In genomic region chr20:15058836-15059235, GRCh38 we compare ENCODE assay signal across 14 cellular contexts.
A peak's percentile ranks its signal among the peaks of the same experiment; 100 is the strongest.
DNase-seq lines count a peak whose midpoint lies in the region; ATAC-seq and TF ChIP-seq lines count a peak whose summit lies in the region.
"Had no signal": no experiment of that assay in that cellular context is flagged by ENCODE, and none has a peak within 500 bp of the region (broad histone marks: within the 10 kb centered on the region; RNA-seq: fewer than 3 reads in every experiment).

No MANE protein-coding gene starts in this region.

- WGBS in right lobe of liver (ENCODE audit: insufficient coverage, low coverage, low lambda C conversion rate, missing lambda C conversion rate): 96% methylated on average over 3 of the region's 3 CpGs

- peak; percentile 13 for DNase-seq in EH (ENCODE audit: low read depth)
- peak; percentile 21 for DNase-seq in NCI-H226
- DNase-seq in fibroblast of pulmonary artery (ENCODE audit: low read depth): peak; percentile 7
- DNase-seq in amniotic stem cell (lab: John Stamatoyannopoulos, UW): no peak
- no peak for DNase-seq in right lobe of liver
- no peak for DNase-seq in DMS153 treated with DMSO at 0.1 percent for 48 hours (lab: John Stamatoyannopoulos, UW; ENCODE audit: unreplicated experiment)
- DNase-seq: C1 segment of cervical spinal cord; CD8-positive, alpha-beta T cell; DMS 273 treated with DMSO at 0.1 percent for 48 hours; DMS53; DMS79 treated with DMSO at 0.1 percent for 48 hours; GM23248; H7; HCEC 1CT had no signal

- H3K36me3 ChIP-seq in right lobe of liver: no peaks in the 10 kb centered on the region

- TF ChIP-seq CTCF in fibroblast of pulmonary artery (IDR thresholded peaks at IDR 0.05; ENCODE audit: low read length, missing control alignments) (no peak), right lobe of liver (IDR thresholded peaks at IDR 0.05) (no peak)

- peaks cover 0 to 2% (median 0%) of the 10 kb centered on the region in 4 donors for H3K4me1 ChIP-seq in right lobe of liver

- no peak overlapping the region for H3K27ac ChIP-seq in right lobe of liver
- H3K27ac ChIP-seq: GM23248 had no signal

- TF ChIP-seq POLR2A in right lobe of liver (IDR thresholded peaks at IDR 0.05): no peak

- no peaks in the 10 kb centered on the region for H3K27me3 ChIP-seq in right lobe of liver

- ATAC-seq in right lobe of liver: no peak
- ATAC-seq: CD8-positive, alpha-beta T cell had no signal

- H3K4me3 ChIP-seq in fibroblast of pulmonary artery (replicated peaks; ENCODE audit: low read depth, low read length) (no peak overlapping the region), right lobe of liver (no peak overlapping the region)
- H3K4me3 ChIP-seq: GM23248 had no signal

- no peaks in the 10 kb centered on the region for H3K9me3 ChIP-seq in right lobe of liver

- intact Hi-C loops in right lobe of liver (cut with DNase I): no loop called here

Comparison
In these comparisons a context has a peak if more than half of its experiments do, and no peak if none do; other contexts are left out.
1. DNase-seq: peak in EH (single experiment), NCI-H226 (single experiment) and fibroblast of pulmonary artery (single experiment); none in amniotic stem cell (single experiment), right lobe of liver (0 of 3) and DMS153 treated with DMSO at 0.1 percent for 48 hours (single experiment).